In genomic region chr9:83219924-83220438, GRCh38 we compare ENCODE assay signal across 8 cellular contexts.
DNase-seq lines count a peak whose midpoint lies in the region; ATAC-seq and TF ChIP-seq lines count a peak whose summit lies in the region.

No MANE protein-coding gene starts in this region.

- peak overlapping the region; percentile 86 to 90 for H3K4me3 Mint-ChIP-seq in stimulated activated naive CD8-positive, alpha-beta T cell treated with anti-CD3 and anti-CD28 coated beads, Interleukin-15, amount 100 ng/mL, for 72 hours

- H3K27me3 Mint-ChIP-seq in stimulated activated naive CD8-positive, alpha-beta T cell treated with anti-CD3 and anti-CD28 coated beads, Interleukin-15, amount 100 ng/mL, for 72 hours = peaks cover 63% of the 10 kb centered on the region

- H3K9me3 Mint-ChIP-seq in stimulated activated naive CD8-positive, alpha-beta T cell treated with anti-CD3 and anti-CD28 coated beads, Interleukin-15, amount 100 ng/mL, for 72 hours = peaks cover 7 to 9% of the 10 kb centered on the region in 2 donors

- in situ Hi-C loops in astrocyte of the cerebellum (cut with HindIII; ENCODE audit: low sequenced_read_pairs) = no loop called here

- peaks cover 16% of the 10 kb centered on the region for H3K4me1 Mint-ChIP-seq in stimulated activated naive CD8-positive, alpha-beta T cell treated with anti-CD3 and anti-CD28 coated beads, Interleukin-15, amount 100 ng/mL, for 72 hours

- 43 to 45% methylated on average over 12 of the region's 12 CpGs for WGBS in lower leg skin, 2 donors

- ATAC-seq in stimulated activated naive CD8-positive, alpha-beta T cell treated with anti-CD3 and anti-CD28 coated beads, Interleukin-15, amount 100 ng/mL, for 72 hours = no peak
- no peak for ATAC-seq in GM19351 (IDR thresholded peaks at IDR 0.05; ENCODE audit: unreplicated experiment)

- no peaks in the 10 kb centered on the region for H3K27me3 ChIP-seq in kidney epithelial cell (ENCODE audit: control insufficient read depth, insufficient read depth, low read length)

- peak; percentile 4 for DNase-seq in NCI-H2029 (lab: John Stamatoyannopoulos, UW)
- DNase-seq in NCI-H2029 treated with DMSO at 0.1 percent for 48 hours (lab: John Stamatoyannopoulos, UW) = no peak
- DNase-seq in astrocyte of the cerebellum (ENCODE audit: low read depth) = no peak
- no peak for DNase-seq in kidney epithelial cell (ENCODE audit: low read depth)
- DNase-seq in stimulated activated naive CD8-positive, alpha-beta T cell treated with anti-CD3 and anti-CD28 coated beads, Interleukin-15, amount 100 ng/mL, for 72 hours = no peak
- DNase-seq in UCSD-AML1 (lab: John Stamatoyannopoulos, UW; ENCODE audit: unreplicated experiment) = no peak
- DNase-seq in lower leg skin (ENCODE audit: low spot score in 2 of 2) = no peak

- no peak overlapping the region for H3K27ac Mint-ChIP-seq in stimulated activated naive CD8-positive, alpha-beta T cell treated with anti-CD3 and anti-CD28 coated beads, Interleukin-15, amount 100 ng/mL, for 72 hours

- H3K4me3 ChIP-seq in astrocyte of the cerebellum (ENCODE audit: low read depth, low read length) (peak overlapping the region; percentile 65), kidney epithelial cell (ENCODE audit: low read depth, low read length) (peak overlapping the region; percentile 60), lower leg skin (ENCODE audit: low read depth, poor library complexity, severe bottlenecking) (no peak overlapping the region)

- no peak for TF ChIP-seq CTCF in astrocyte of the cerebellum (IDR thresholded peaks at IDR 0.05; ENCODE audit: low read depth, low read length, missing control alignments)
- TF ChIP-seq CTCF in kidney epithelial cell (IDR thresholded peaks at IDR 0.05; ENCODE audit: insufficient read depth, low read length, poor library complexity, severe bottlenecking) = no peak
- no peak for TF ChIP-seq CTCF in lower leg skin (IDR thresholded peaks at IDR 0.05)

- TF ChIP-seq POLR2A in lower leg skin (IDR thresholded peaks at IDR 0.05) = no peak

- H3K36me3 ChIP-seq in kidney epithelial cell (ENCODE audit: control insufficient read depth, insufficient read depth, low read length) = no peaks in the 10 kb centered on the region

- intact Hi-C loops in lower leg skin (cut with DNase I; ENCODE audit: low total_unique reads) = no loop called here
